Comparison of ENCODE assay signal across 7 cellular contexts in the genomic region with DNA sequence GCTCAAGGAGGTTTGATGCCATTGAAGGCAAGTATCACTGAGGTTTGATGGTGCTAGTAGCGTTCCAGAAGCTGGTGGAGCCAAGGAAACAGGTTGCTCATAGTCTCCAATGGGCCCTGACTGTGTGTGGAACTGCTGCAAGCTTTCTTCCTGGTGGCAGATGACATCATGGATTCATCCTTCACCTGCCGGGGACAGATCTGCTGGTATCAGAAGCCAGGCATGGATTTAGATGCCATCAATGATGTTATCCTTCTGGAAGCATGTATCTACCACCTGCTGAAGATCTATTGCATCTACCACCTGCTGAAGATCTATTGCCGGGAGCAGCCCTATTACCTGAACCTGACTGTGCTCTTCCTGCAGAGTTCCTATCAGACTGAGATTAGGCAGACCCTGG.
"Had no signal": no experiment of that assay in that cellular context is flagged by ENCODE, and none has a peak within 500 bp of the region (broad histone marks: within the 10 kb centered on the region; RNA-seq: fewer than 3 reads in every experiment).

No MANE protein-coding gene starts in this region.

- H3K27me3 Mint-ChIP-seq: IgD-negative memory B cell had no signal

- H3K4me1 Mint-ChIP-seq: IgD-negative memory B cell had no signal

- H3K36me3 Mint-ChIP-seq: IgD-negative memory B cell had no signal

- H3K27ac ChIP-seq: HL-60, KMS-11 had no signal

- DNase-seq: IMR-90, KBM-7, KG1 had no signal

- H3K4me3 Mint-ChIP-seq: IgD-negative memory B cell had no signal

- H3K9ac ChIP-seq: KMS-11 had no signal

- H3K27ac Mint-ChIP-seq: IgD-negative memory B cell had no signal

- H3K4me2 ChIP-seq: KMS-11 had no signal

- H3K4me3 ChIP-seq: K562 had no signal
